8 cellular contexts compared by ENCODE assay signal in genomic region chr11:67270256-67271211, GRCh38. TPM values are rescaled to one million over a fixed set of nuclear protein-coding genes. Genes with fewer than 3 reads are reported as not detected.
DNase-seq lines count a peak whose midpoint lies in the region; ATAC-seq and TF ChIP-seq lines count a peak whose summit lies in the region.

No MANE protein-coding gene starts in this region.

- peak overlapping the region; percentile 13 to 99 for H3K4me3 ChIP-seq in ascending aorta

- H3K27ac Mint-ChIP-seq in immature natural killer cell, result peak overlapping the region; percentile 96 to 99 (median 98)
- peak overlapping the region; percentile 96 for H3K27ac Mint-ChIP-seq in stimulated activated memory B cell treated with anti-CD40 and anti-IgM and Interleukin-4, amounts not matched to agents 10 μg/mL and 1 μg/mL and 100 μg/mL, for 72 hours

- peaks cover 4 to 22% (median 12%) of the 10 kb centered on the region in 3 donors for H3K36me3 Mint-ChIP-seq in immature natural killer cell
- H3K36me3 Mint-ChIP-seq in stimulated activated memory B cell treated with anti-CD40 and anti-IgM and Interleukin-4, amounts not matched to agents 10 μg/mL and 1 μg/mL and 100 μg/mL, for 72 hours, result peaks cover 54% of the 10 kb centered on the region

- H3K27me3 ChIP-seq in ascending aorta, result no peaks in the 10 kb centered on the region

- H3K9me3 Mint-ChIP-seq in immature natural killer cell, result no peaks in the 10 kb centered on the region
- H3K9me3 Mint-ChIP-seq in stimulated activated memory B cell treated with anti-CD40 and anti-IgM and Interleukin-4, amounts not matched to agents 10 μg/mL and 1 μg/mL and 100 μg/mL, for 72 hours, result no peaks in the 10 kb centered on the region

- peaks cover 70 to 71% of the 10 kb centered on the region in 2 donors for H3K4me1 ChIP-seq in ascending aorta

- ATAC-seq in stimulated activated memory B cell treated with anti-CD40 and anti-IgM and Interleukin-4, amounts not matched to agents 10 μg/mL and 1 μg/mL and 100 μg/mL, for 72 hours, result no peak
- ATAC-seq in HG03565 (IDR thresholded peaks at IDR 0.05; ENCODE audit: unreplicated experiment), result no peak

- DNase-seq in Ammon's horn (ENCODE audit: low spot score), result peak; percentile 66
- DNase-seq in ascending aorta (ENCODE audit: low spot score in 2 of 2), result peak in 1 of 2 donors; percentile 53
- DNase-seq in immature natural killer cell, result no peak
- DNase-seq in SW480 (ENCODE audit: low spot score), result no peak
- DNase-seq in stimulated activated CD4-positive, alpha-beta T cell treated with anti-CD3 and anti-CD28 coated beads, Interleukin-2, amount 100 ng/mL, for 24 hours, result no peak

- H3K9me3 ChIP-seq in KOPT-K1 (ENCODE audit: insufficient read depth, low read length, poor library complexity, severe bottlenecking), result no peaks in the 10 kb centered on the region
- no peaks in the 10 kb centered on the region for H3K9me3 ChIP-seq in ascending aorta

- TF ChIP-seq CTCF in ascending aorta (IDR thresholded peaks at IDR 0.05), result no peak

- H3K4me3 Mint-ChIP-seq in immature natural killer cell, result peak overlapping the region; percentile 88 to 98 (median 98)
- peak overlapping the region; percentile 93 for H3K4me3 Mint-ChIP-seq in stimulated activated memory B cell treated with anti-CD40 and anti-IgM and Interleukin-4, amounts not matched to agents 10 μg/mL and 1 μg/mL and 100 μg/mL, for 72 hours

- intact Hi-C loops in ascending aorta (cut with DNase I), result no loop called here

- peaks cover 84 to 89% of the 10 kb centered on the region in 2 donors for H3K4me1 Mint-ChIP-seq in immature natural killer cell
- peaks cover 85% of the 10 kb centered on the region for H3K4me1 Mint-ChIP-seq in stimulated activated memory B cell treated with anti-CD40 and anti-IgM and Interleukin-4, amounts not matched to agents 10 μg/mL and 1 μg/mL and 100 μg/mL, for 72 hours

- peak overlapping the region; percentile 100 for H3K27ac ChIP-seq in KOPT-K1 (ENCODE audit: low read depth, low read length, poor library complexity, severe bottlenecking)
- H3K27ac ChIP-seq in ascending aorta, result peak overlapping the region; percentile 72 to 85

- H3K36me3 ChIP-seq in KOPT-K1 (ENCODE audit: insufficient read depth, low read length), result peaks cover 64% of the 10 kb centered on the region
- no peaks in the 10 kb centered on the region for H3K36me3 ChIP-seq in ascending aorta

- peaks cover 34 to 54% (median 34%) of the 10 kb centered on the region in 3 donors for H3K27me3 Mint-ChIP-seq in immature natural killer cell (ENCODE audit: low read depth in 3 of 3)
- no peaks in the 10 kb centered on the region for H3K27me3 Mint-ChIP-seq in stimulated activated memory B cell treated with anti-CD40 and anti-IgM and Interleukin-4, amounts not matched to agents 10 μg/mL and 1 μg/mL and 100 μg/mL, for 72 hours

RNA-seq across cellular contexts. Expression of gene GRK2, which starts 4.3 kb away (rescaled TPM):
- 65.3 TPM for total RNA-seq in ascending aorta
- 10 to 100 TPM; 15.2 to 25.9 (median 22.9) TPM for polyA plus RNA-seq in immature natural killer cell

RNA-seq across cellular contexts. Expression of gene ANKRD13D, which starts 18.6 kb away (rescaled TPM):
- 54.7 TPM for total RNA-seq in ascending aorta
- polyA plus RNA-seq in immature natural killer cell, result 10 to 100 TPM; 12.4 to 26.7 (median 14.2) TPM

RNA-seq across cellular contexts. Expression of gene SSH3, which starts 32.8 kb away (rescaled TPM):
- total RNA-seq in ascending aorta, result 30.9 TPM
- polyA plus RNA-seq in immature natural killer cell, result 1 to 10 TPM; 1.1 to 4.8 (median 2.3) TPM
